Comparison of ENCODE assay signal across 8 cellular contexts in the genomic region with DNA sequence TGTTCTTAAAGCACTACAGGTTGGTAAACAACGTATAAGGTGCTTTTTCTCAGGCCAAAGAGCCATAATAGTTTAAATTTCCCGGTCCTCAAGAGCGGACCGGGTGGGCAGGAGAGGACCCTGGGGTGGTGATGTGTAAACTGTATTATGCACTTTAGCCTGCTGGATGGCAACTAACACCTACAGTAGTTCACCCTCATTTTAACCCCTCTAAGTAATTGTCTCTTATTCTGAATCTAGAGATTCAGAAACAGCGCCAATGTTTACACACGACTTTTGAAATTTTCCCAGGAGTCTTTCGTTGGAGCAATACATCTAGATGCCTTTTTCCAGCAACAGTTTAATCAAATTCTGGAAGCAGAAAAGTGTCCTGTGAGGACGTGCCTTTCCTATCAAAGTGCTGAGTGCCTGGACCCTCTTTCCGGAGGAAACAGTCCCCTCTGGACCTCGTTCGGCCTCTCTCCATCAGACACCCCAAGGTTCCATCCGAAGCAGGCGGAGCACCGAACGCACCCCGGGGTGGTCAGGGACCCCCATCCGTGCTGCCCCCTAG. TPM values are rescaled to one million over a fixed set of nuclear protein-coding genes. Genes with fewer than 3 reads are reported as not detected.
DNase-seq lines count a peak whose midpoint lies in the region; ATAC-seq and TF ChIP-seq lines count a peak whose summit lies in the region.

No MANE protein-coding gene starts in this region.

- H3K4me3 ChIP-seq in GM12864 (ENCODE audit: low read depth, low read length) = peak overlapping the region; percentile 66
- H3K4me3 ChIP-seq in SJSA1 = peak overlapping the region; percentile 75
- peak overlapping the region; percentile 55 for H3K4me3 ChIP-seq in fibroblast of mammary gland (ENCODE audit: control insufficient read depth, low read depth, low read length)
- peak overlapping the region; percentile 73 for H3K4me3 ChIP-seq in retinal pigment epithelial cell (ENCODE audit: low read length)
- H3K4me3 ChIP-seq in gastroesophageal sphincter = peak overlapping the region in 1 of 2 donors; percentile 59

- peaks cover 36% of the 10 kb centered on the region for H3K4me1 ChIP-seq in SJSA1 (replicated peaks)
- peaks cover 0 to 26% (median 15%) of the 10 kb centered on the region in 3 donors for H3K4me1 ChIP-seq in gastroesophageal sphincter

- no peak overlapping the region for H3K27ac ChIP-seq in SJSA1
- no peak overlapping the region for H3K27ac ChIP-seq in gastroesophageal sphincter

- DNase-seq in GM12864 (ENCODE audit: low read depth) (no peak), SJSA1 (ENCODE audit: low read depth in 1 of 2, low spot score in 2 of 2) (no peak), fibroblast of mammary gland (ENCODE audit: low read depth) (no peak), retinal pigment epithelial cell (ENCODE audit: low read depth) (no peak), NOMO-1 (lab: John Stamatoyannopoulos, UW; ENCODE audit: unreplicated experiment in 2 of 2) (no peak)

- H3K9me3 ChIP-seq in SJSA1 (replicated peaks) (no peaks in the 10 kb centered on the region), gastroesophageal sphincter (no peaks in the 10 kb centered on the region)

- TF ChIP-seq EP300 in gastroesophageal sphincter (IDR thresholded peaks at IDR 0.05) = no peak

- TF ChIP-seq CTCF in GM12864 (IDR thresholded peaks at IDR 0.05; ENCODE audit: low read depth, low read length, missing control alignments) (no peak), fibroblast of mammary gland (conservative IDR thresholded peaks at IDR 0.05; ENCODE audit: control insufficient read depth, insufficient read depth, low read depth, low read length) (no peak), retinal pigment epithelial cell (conservative IDR thresholded peaks at IDR 0.05; ENCODE audit: low read depth, low read length) (no peak), gastroesophageal sphincter (IDR thresholded peaks at IDR 0.05) (no peak)

- TF ChIP-seq POLR2A in gastroesophageal sphincter (IDR thresholded peaks at IDR 0.05) = no peak

- WGBS in gastroesophageal sphincter (ENCODE audit: low coverage in 1 of 2), 2 donors = 7 to 11% methylated on average over 7 to 11 of the region's 17 CpGs

- H3K27me3 ChIP-seq in SJSA1 (replicated peaks) (no peaks in the 10 kb centered on the region), gastroesophageal sphincter (peaks cover 79% of the 10 kb centered on the region)

- H3K36me3 ChIP-seq in SJSA1 = no peaks in the 10 kb centered on the region
- no peaks in the 10 kb centered on the region for H3K36me3 ChIP-seq in gastroesophageal sphincter

- ATAC-seq in GM19351 (IDR thresholded peaks at IDR 0.05; ENCODE audit: unreplicated experiment) (no peak), gastroesophageal sphincter (no peak), GM21786 (IDR thresholded peaks at IDR 0.05; ENCODE audit: unreplicated experiment) (no peak)

RNA-seq across cellular contexts. Expression of a gene that starts 0.7 kb away (rescaled TPM):
- 19.8 and 45.6 TPM in 2 replicates for total RNA-seq in SJSA1 (2014; rRNA removed; shearing (Covaris generic))
- total RNA-seq in gastroesophageal sphincter = 1 to 10 TPM in 3 of 4 donors, under 1 TPM in 1; 0.81 to 3.6 (median 2.6) TPM
